ENCODE assay signal across 8 cellular contexts in the genomic region with DNA sequence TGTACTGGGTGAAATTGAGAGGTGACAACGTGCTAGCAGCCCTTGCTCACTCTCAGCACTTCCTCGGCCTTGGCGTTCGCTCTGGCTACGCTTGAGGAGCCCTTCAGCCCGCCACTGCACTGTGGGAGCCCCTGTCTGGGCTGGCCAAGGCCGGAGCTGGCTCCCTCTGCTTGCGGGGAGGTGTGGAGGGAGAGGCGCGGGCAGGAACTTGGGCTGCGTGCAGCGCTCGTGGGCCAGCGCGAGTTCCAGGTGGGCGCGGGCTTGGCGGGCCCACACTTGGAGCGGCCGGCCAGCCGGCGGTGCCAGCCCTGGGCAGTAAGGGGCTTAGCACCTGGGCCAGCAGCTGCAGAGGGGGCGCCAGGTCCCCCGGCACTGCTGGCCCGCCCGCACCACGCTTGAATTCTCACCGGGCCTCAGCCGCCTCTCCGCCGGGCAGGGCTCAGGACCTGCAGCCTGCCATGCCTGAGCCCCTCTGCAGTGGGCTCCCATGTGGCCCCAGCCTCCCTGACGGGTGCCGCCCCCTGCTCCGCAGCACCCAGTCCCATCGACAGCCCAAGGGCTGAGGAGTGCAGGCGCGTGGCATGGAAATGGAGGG.
"Had no signal": no experiment of that assay in that cellular context is flagged by ENCODE, and none has a peak within 500 bp of the region (broad histone marks: within the 10 kb centered on the region; RNA-seq: fewer than 3 reads in every experiment).

No MANE protein-coding gene starts in this region.

- ATAC-seq: HCT116, K562 had no signal

- H3K4me1 ChIP-seq: HAP-1 had no signal

- H3K27ac Mint-ChIP-seq: HFFc6 had no signal

- H3K27ac ChIP-seq: GM23248 had no signal

- H3K4me3 Mint-ChIP-seq: HFFc6 had no signal

- H2AFZ ChIP-seq: GM23248 had no signal

- H3K36me3 ChIP-seq: HAP-1 had no signal

- DNase-seq: GM23248, GOT3, H7, HFFc6, IMR-90 had no signal

- H3K4me3 ChIP-seq: GM23248, HAP-1, K562 had no signal

- H3K9me3 ChIP-seq: HAP-1 had no signal

- H3K9ac ChIP-seq: GM23248 had no signal
